Comparison of ENCODE assay signal across 9 cellular contexts in the genomic region with DNA sequence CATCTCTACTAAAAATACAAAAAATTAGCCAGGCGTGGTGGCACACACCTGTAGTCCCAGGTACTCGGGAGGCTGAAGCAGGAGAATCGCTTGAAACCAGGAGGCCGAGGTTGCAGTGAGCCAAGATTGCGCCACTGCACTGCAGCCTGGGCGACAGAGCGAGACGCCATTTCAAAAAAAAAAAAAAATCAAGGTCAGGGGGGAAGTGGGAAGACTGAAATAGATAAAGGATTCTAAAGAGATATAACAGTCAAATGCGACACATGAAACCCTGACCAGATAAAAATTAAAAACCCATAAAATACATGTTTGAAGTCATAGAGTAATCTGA. TPM values are rescaled to one million over a fixed set of nuclear protein-coding genes. Genes with fewer than 3 reads are reported as not detected.
"Had no signal": no experiment of that assay in that cellular context is flagged by ENCODE, and none has a peak within 500 bp of the region (broad histone marks: within the 10 kb centered on the region; RNA-seq: fewer than 3 reads in every experiment).

No MANE protein-coding gene starts in this region.

RNA-seq across cellular contexts. Expression of gene SERPIND1, which starts 4.5 kb away (rescaled TPM):
- total RNA-seq: activated CD4-positive, alpha-beta memory T cell treated with anti-CD3 and anti-CD28 coated beads, Interleukin-2, amount 10 ng/mL, durations not matched to agents 7 days and 5 days; activated CD4-positive, alpha-beta T cell treated with anti-CD3 and anti-CD28 coated beads, Interleukin-2, amount 10 ng/mL, durations not matched to agents 7 days and 5 days; activated naive CD8-positive, alpha-beta T cell treated with anti-CD3 and anti-CD28 coated beads for 36 hours; activated T-cell treated with anti-CD3 and anti-CD28 coated beads, Interleukin-2, amount 50 U/mL, for 72 hours; body of pancreas; chondrocyte; dermis blood vessel endothelial cell; fibroblast of lung; T-helper 2 cell treated with Interferon-gamma antibody and Interleukin-4, amounts not matched to agents 100 ng/mL and 5 ng/mL, for 36 hours had no signal
